Comparison of ENCODE assay signal across 9 cellular contexts in the genomic region with DNA sequence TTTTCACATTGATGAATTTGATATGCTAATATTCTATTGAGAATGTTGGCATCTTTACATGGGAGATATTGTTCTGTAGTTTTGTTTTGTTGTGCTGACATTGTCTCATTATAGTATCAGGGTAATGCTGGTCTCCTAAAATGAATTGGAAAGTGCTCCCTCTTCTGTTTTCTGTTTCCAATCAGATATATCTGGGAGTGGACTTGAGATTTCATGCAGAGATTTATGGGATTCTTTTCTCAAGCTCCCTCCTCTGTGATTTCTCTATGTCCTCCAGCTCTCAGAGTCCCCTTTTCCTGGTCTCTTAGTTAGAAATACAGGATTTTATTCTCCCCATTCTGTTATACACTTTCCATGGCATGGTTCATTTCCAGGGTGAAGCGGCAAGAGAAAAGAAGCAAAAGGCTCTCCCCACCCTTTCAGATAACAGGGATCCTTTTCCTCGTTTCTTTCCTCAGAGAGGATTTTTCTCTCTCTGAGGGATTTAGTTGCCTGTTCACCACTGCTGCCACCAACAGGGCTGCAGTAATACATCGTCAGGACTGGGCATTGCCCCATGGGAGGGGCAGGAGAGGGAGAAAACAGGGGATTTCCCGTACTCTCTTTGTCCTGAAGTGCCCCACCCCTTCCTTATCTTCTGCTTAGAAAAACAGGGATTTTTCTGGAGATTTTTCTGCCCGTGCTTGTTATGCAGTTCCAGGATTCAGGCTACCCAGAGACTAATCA. TPM values are rescaled to one million over a fixed set of nuclear protein-coding genes. Genes with fewer than 3 reads are reported as not detected.
DNase-seq lines count a peak whose midpoint lies in the region; ATAC-seq, FAIRE-seq and TF ChIP-seq lines count a peak whose summit lies in the region.
"Had no signal": no experiment of that assay in that cellular context is flagged by ENCODE, and none has a peak within 500 bp of the region (broad histone marks: within the 10 kb centered on the region; RNA-seq: fewer than 3 reads in every experiment).

No MANE protein-coding gene starts in this region.

- H3K4me3 ChIP-seq in left ventricle myocardium inferior: no peak overlapping the region

- FAIRE-seq in H54 (lab: Jason Lieb, UNC): peak; percentile 91

- intact Hi-C loops in left ventricle myocardium inferior (cut with micrococcal nuclease): no loop called here

- TF ChIP-seq POLR2A in H54 (IDR thresholded peaks at IDR 0.05; ENCODE audit: low read depth, low read length): no peak

- peaks cover 25% of the 10 kb centered on the region for H3K27me3 Mint-ChIP-seq in activated T-cell treated with anti-CD3 and anti-CD28 coated beads, Interleukin-2, amount 50 U/mL, for 4 hours (ENCODE audit: low read depth)

- no peaks in the 10 kb centered on the region for H3K36me3 Mint-ChIP-seq in activated T-cell treated with anti-CD3 and anti-CD28 coated beads, Interleukin-2, amount 50 U/mL, for 4 hours (ENCODE audit: insufficient read depth)

- TF ChIP-seq CTCF in VCaP (conservative IDR thresholded peaks at IDR 0.05) (peak; percentile 32), left ventricle myocardium inferior (IDR thresholded peaks at IDR 0.05; ENCODE audit: borderline replicate concordance) (peak; percentile 42), GM13977 (IDR thresholded peaks at IDR 0.05; ENCODE audit: extremely low read depth, insufficient read depth, missing control alignments) (no peak)

- no peaks in the 10 kb centered on the region for H3K4me1 Mint-ChIP-seq in activated T-cell treated with anti-CD3 and anti-CD28 coated beads, Interleukin-2, amount 50 U/mL, for 4 hours (ENCODE audit: low read depth)

- no peak for ATAC-seq in GM21381 (IDR thresholded peaks at IDR 0.05; ENCODE audit: unreplicated experiment)
- no peak for ATAC-seq in activated T-cell treated with anti-CD3 and anti-CD28 coated beads, Interleukin-2, amount 50 U/mL, for 4 hours

- H3K27ac ChIP-seq in VCaP: 0 out of 2 replicates have a peak overlapping the region, but pooled peaks have one; percentile 36
- H3K27ac ChIP-seq in left ventricle myocardium inferior (replicated peaks): no peak overlapping the region
- H3K27ac ChIP-seq: epithelial cell of prostate had no signal

- H3K9me3 Mint-ChIP-seq in activated T-cell treated with anti-CD3 and anti-CD28 coated beads, Interleukin-2, amount 50 U/mL, for 4 hours: peaks cover 9% of the 10 kb centered on the region

- H3K4me1 ChIP-seq in left ventricle myocardium inferior: peaks cover 22% of the 10 kb centered on the region

- DNase-seq in H54 (ENCODE audit: insufficient read length, low spot score): peak; percentile 25
- no peak for DNase-seq in left ventricle myocardium inferior
- peak; percentile 83 for DNase-seq in pons (ENCODE audit: low spot score)
- DNase-seq in activated gamma-delta T cell treated with Interleukin-2 at 50 U/mL for 16 hours: no peak
- no peak for DNase-seq in activated T-cell treated with anti-CD3 and anti-CD28 coated beads, Interleukin-2, amount 50 U/mL, for 4 hours
- DNase-seq in GM13977 (ENCODE audit: low spot score): no peak

- no peaks in the 10 kb centered on the region for H3K27me3 ChIP-seq in left ventricle myocardium inferior (ENCODE audit: low read depth)

- in situ Hi-C loops in GM13977 (cut with MboI; ENCODE audit: low pct_unique_long_range_greater_than_20kb, low sequenced_read_pairs, unreplicated experiment): no loop called here

- peaks cover 4% of the 10 kb centered on the region for H3K9me3 ChIP-seq in left ventricle myocardium inferior (replicated peaks)

- H3K36me3 ChIP-seq in left ventricle myocardium inferior: no peaks in the 10 kb centered on the region

- no peak overlapping the region for H3K4me3 Mint-ChIP-seq in activated T-cell treated with anti-CD3 and anti-CD28 coated beads, Interleukin-2, amount 50 U/mL, for 4 hours

RNA-seq across cellular contexts. Expression of a gene that starts 59.3 kb away (rescaled TPM):
- not detected for total RNA-seq in left ventricle myocardium inferior
- total RNA-seq in activated T-cell treated with anti-CD3 and anti-CD28 coated beads, Interleukin-2, amount 50 U/mL, for 4 hours: not detected

Comparison
In these comparisons a context has a peak if more than half of its experiments do, and no peak if none do; other contexts are left out.
1. DNase-seq: peak in H54 (single experiment) and pons (single experiment); none in left ventricle myocardium inferior (single experiment), activated gamma-delta T cell treated with Interleukin-2 at 50 U/mL for 16 hours (single experiment), activated T-cell treated with anti-CD3 and anti-CD28 coated beads, Interleukin-2, amount 50 U/mL, for 4 hours (single experiment) and GM13977 (single experiment).